ENCODE assay signal across 8 cellular contexts in the genomic region with DNA sequence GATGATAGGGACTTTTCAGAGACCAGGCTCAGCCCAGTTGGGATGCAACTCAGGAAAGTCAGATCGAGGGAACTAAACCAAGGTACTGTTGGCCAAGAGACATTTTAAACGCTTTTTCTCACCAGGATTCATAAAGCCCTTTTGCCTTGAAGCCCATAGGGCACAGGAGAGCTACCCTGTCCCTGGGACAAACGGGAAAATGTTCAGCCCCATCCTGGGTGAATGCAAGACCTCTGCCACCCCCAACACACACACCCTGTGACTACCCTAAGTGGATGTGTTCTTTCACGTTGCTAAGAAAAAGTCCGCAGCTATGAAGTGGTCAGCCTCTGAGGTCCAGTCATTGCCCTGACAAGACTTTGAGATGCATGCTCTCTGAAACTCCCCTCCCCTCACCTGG. TPM values are rescaled to one million over a fixed set of nuclear protein-coding genes. Genes with fewer than 3 reads are reported as not detected.
DNase-seq lines count a peak whose midpoint lies in the region; ATAC-seq and TF ChIP-seq lines count a peak whose summit lies in the region.

No MANE protein-coding gene starts in this region.

- H3K27me3 ChIP-seq in heart left ventricle, result no peaks in the 10 kb centered on the region
- H3K27me3 ChIP-seq in upper lobe of right lung, result no peaks in the 10 kb centered on the region

- peak overlapping the region in 11 of 12 donors; percentile 73 to 97 (median 91) for H3K27ac ChIP-seq in heart left ventricle
- H3K27ac ChIP-seq in caudate nucleus (ENCODE audit: low read depth, low read length), result peak overlapping the region; percentile 91
- peak overlapping the region; percentile 85 for H3K27ac ChIP-seq in upper lobe of right lung

- ATAC-seq in heart left ventricle (no peak), Right ventricle myocardium inferior (no peak), naive B cell (ENCODE audit: low read depth in 2 of 2) (no peak), upper lobe of right lung (no peak), HG03442 (IDR thresholded peaks at IDR 0.05; ENCODE audit: unreplicated experiment) (no peak)

- TF ChIP-seq CTCF in heart left ventricle (IDR thresholded peaks at IDR 0.05) (no peak), upper lobe of right lung (IDR thresholded peaks at IDR 0.05) (no peak)

- DNase-seq in heart left ventricle (no peak), Right ventricle myocardium inferior (ENCODE audit: missing footprints) (no peak), caudate nucleus (lab: John Stamatoyannopoulos, UW) (no peak), naive B cell (no peak), upper lobe of right lung (no peak), Ammon's horn (ENCODE audit: low spot score) (no peak), NCI-H128 (lab: John Stamatoyannopoulos, UW; ENCODE audit: unreplicated experiment) (no peak)

- H3K36me3 Mint-ChIP-seq in naive B cell, result peaks cover 4 to 14% of the 10 kb centered on the region in 2 donors

- peaks cover 92 to 99% (median 97%) of the 10 kb centered on the region in 3 donors for H3K4me1 Mint-ChIP-seq in naive B cell

- peak overlapping the region; percentile 98 to 100 (median 100) for H3K27ac Mint-ChIP-seq in naive B cell

- no peaks in the 10 kb centered on the region for H3K27me3 Mint-ChIP-seq in naive B cell

- TF ChIP-seq POLR2A in heart left ventricle (IDR thresholded peaks at IDR 0.05), result no peak

- H3K4me1 ChIP-seq in heart left ventricle (peaks cover 25 to 99% (median 87%) of the 10 kb centered on the region in 12 donors), upper lobe of right lung (peaks cover 54% of the 10 kb centered on the region)

- H3K9me3 Mint-ChIP-seq in naive B cell, result no peaks in the 10 kb centered on the region

- H3K9me3 ChIP-seq in heart left ventricle, result no peaks in the 10 kb centered on the region
- no peaks in the 10 kb centered on the region for H3K9me3 ChIP-seq in upper lobe of right lung

- intact Hi-C loops in heart left ventricle (cut with DNase I) (loop anchor here in 1 of 10 donors (10.0 kb wide), 1 partner anchor 46 kb away; no protein-coding TSS in a partner anchor), Right ventricle myocardium inferior (cut with DNase I) (loop anchor here (5.0 kb wide), 1 partner anchor 33 kb away; no protein-coding TSS in a partner anchor), upper lobe of right lung (cut with DNase I) (no loop called here)

- no peaks in the 10 kb centered on the region for H3K36me3 ChIP-seq in heart left ventricle
- H3K36me3 ChIP-seq in upper lobe of right lung, result no peaks in the 10 kb centered on the region

- peak overlapping the region; percentile 87 to 97 (median 94) for H3K4me3 Mint-ChIP-seq in naive B cell

- 50 to 66% (median 57%) methylated on average over 5 of the region's 5 CpGs for WGBS in heart left ventricle, 4 donors

- H3K4me3 ChIP-seq in heart left ventricle (peak overlapping the region in 8 of 12 donors; percentile 41 to 61 (median 54)), upper lobe of right lung (peak overlapping the region; percentile 52)

RNA-seq across cellular contexts. Expression of a gene that starts 58.4 kb away (rescaled TPM):
- total RNA-seq in heart left ventricle, result 10 to 100 TPM; 11.2 to 33.7 (median 17.8) TPM
- 10 to 100 TPM in 1 of 2 donors, 1 to 10 TPM in 1; 6.2 to 11.9 TPM for polyA plus RNA-seq in heart left ventricle
- 24.8 TPM for total RNA-seq in Right ventricle myocardium inferior
- 10 to 100 TPM; 24.5 to 48.9 (median 34.1) TPM for polyA plus RNA-seq in naive B cell (ENCODE audit: low read depth in 6 of 6)
- total RNA-seq in upper lobe of right lung, result 44.1 TPM
